ENCODE assay signal across 32 cellular contexts in the genomic region with DNA sequence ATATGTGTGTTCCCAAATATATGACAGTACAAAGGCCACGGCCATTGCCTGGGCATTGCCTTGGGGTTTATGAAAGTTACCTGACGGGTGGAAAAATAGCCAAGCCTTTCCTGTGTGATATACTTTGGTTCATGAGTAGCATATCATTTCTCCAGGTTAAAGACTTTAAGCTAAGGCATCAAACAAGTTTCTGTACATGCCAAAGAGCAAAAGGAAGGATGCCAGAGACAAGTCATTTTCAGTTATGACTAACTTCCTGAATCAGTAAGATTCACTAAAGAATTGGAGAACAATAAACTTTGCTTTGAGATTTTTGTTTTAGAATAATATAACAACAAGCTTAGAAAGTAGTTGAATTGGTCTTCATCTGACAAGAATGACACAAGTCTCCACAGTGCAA. TPM values are rescaled to one million over a fixed set of nuclear protein-coding genes. Genes with fewer than 3 reads are reported as not detected.
"Had no signal": no experiment of that assay in that cellular context is flagged by ENCODE, and none has a peak within 500 bp of the region (broad histone marks: within the 10 kb centered on the region; RNA-seq: fewer than 3 reads in every experiment).

No MANE protein-coding gene starts in this region.

- DNase-seq: kidney glomerular epithelial cell; left colon; left lung; lower lobe of right lung; mammary epithelial cell; mesenchymal stem cell; naive thymus-derived CD8-positive, alpha-beta T cell; nucleus accumbens; pancreas; posterior cingulate gyrus; retina; right cardiac atrium; stimulated activated CD4-positive, alpha-beta T cell treated with anti-CD3 and anti-CD28 coated beads, Interleukin-12 subunit alpha, Interleukin-12 subunit beta, amount 100 ng/mL, for 4 hours; stimulated activated CD4-positive, alpha-beta T cell treated with anti-CD3 and anti-CD28 coated beads, Interleukin-15, amount 100 ng/mL, for 24 hours; stimulated activated CD4-positive, alpha-beta T cell treated with anti-CD3 and anti-CD28 coated beads, Interleukin-2, amount 100 ng/mL, for 24 hours; stimulated activated CD4-positive, alpha-beta T cell treated with anti-CD3 and anti-CD28 coated beads, Interleukin-4, amount 100 ng/mL, for 1 hour; stimulated activated naive B cell treated with anti-CD40 and anti-IgM and Interleukin-4, amounts not matched to agents 10 μg/mL and 1 μg/mL and 100 μg/mL, for 72 hours; stimulated activated naive CD8-positive, alpha-beta T cell treated with anti-CD3 and anti-CD28 coated beads, Interleukin-15, Interleukin-2, amounts not matched to agents 100 U/mL and 50 U/mL, for 24 hours; stomach; testis; thyroid gland; transverse colon; upper lobe of left lung had no signal

- H3K4me3 ChIP-seq: left lung, lower lobe of right lung, pancreas, prostate gland, skin epidermis, stomach, testis, thyroid gland, transverse colon, upper lobe of left lung, vagina had no signal

- H3K36me3 ChIP-seq: left lung, lower lobe of right lung, pancreas, prostate gland, stomach, thyroid gland, transverse colon, upper lobe of left lung, vagina had no signal

- H3K27me3 ChIP-seq: left lung, pancreas, stomach, testis, thyroid gland, transverse colon, upper lobe of left lung, vagina had no signal

- H3K27ac ChIP-seq: left lung, lower lobe of right lung, pancreas, prostate gland, skin epidermis, stomach, testis, thyroid gland, transverse colon, upper lobe of left lung, vagina had no signal

- ATAC-seq: left colon; left lung; lower lobe of right lung; naive thymus-derived CD8-positive, alpha-beta T cell; pancreas; right cardiac atrium; sciatic nerve; stimulated activated naive B cell treated with anti-CD40 and anti-IgM and Interleukin-4, amounts not matched to agents 10 μg/mL and 1 μg/mL and 100 μg/mL, for 72 hours; stimulated activated naive CD8-positive, alpha-beta T cell treated with anti-CD3 and anti-CD28 coated beads, Interleukin-15, Interleukin-2, amounts not matched to agents 100 U/mL and 50 U/mL, for 24 hours had no signal

- H3K9me3 ChIP-seq: left lung, lower lobe of right lung, pancreas, prostate gland, stomach, testis, thyroid gland, transverse colon, upper lobe of left lung, vagina had no signal

- FAIRE-seq: keratinocyte, pancreas had no signal

- H3K4me1 ChIP-seq: left lung, lower lobe of right lung, pancreas, prostate gland, stomach, testis, thyroid gland, transverse colon, upper lobe of left lung, vagina had no signal

RNA-seq across cellular contexts. Expression of a gene that starts 17.1 kb away (rescaled TPM):
- total RNA-seq: left colon, left lung, liver, lower lobe of right lung, mammary epithelial cell, mucosa of gallbladder, osteoblast, pancreas, prostate gland, stomach, testis, thyroid gland, transverse colon, upper lobe of left lung, urinary bladder, vagina had no signal
- polyA plus RNA-seq: keratinocyte; liver; mammary epithelial cell; naive thymus-derived CD8-positive, alpha-beta T cell; stomach had no signal
